Comparison of ENCODE assay signal across 4 cellular contexts in genomic region chr6:27428502-27428901, GRCh38.
"Had no signal": no experiment of that assay in that cellular context is flagged by ENCODE, and none has a peak within 500 bp of the region (broad histone marks: within the 10 kb centered on the region; RNA-seq: fewer than 3 reads in every experiment).

No MANE protein-coding gene starts in this region.

- H3K4me1 Mint-ChIP-seq: GM23338, H9 had no signal

- ATAC-seq: GM23338 had no signal

- DNase-seq: H9, HCEC 1CT, IMR-90 had no signal

- H3K4me3 Mint-ChIP-seq: GM23338, H9 had no signal

- H3K4me3 ChIP-seq: GM23338 had no signal

- H3K27ac Mint-ChIP-seq: GM23338, H9 had no signal
